In the genomic region with DNA sequence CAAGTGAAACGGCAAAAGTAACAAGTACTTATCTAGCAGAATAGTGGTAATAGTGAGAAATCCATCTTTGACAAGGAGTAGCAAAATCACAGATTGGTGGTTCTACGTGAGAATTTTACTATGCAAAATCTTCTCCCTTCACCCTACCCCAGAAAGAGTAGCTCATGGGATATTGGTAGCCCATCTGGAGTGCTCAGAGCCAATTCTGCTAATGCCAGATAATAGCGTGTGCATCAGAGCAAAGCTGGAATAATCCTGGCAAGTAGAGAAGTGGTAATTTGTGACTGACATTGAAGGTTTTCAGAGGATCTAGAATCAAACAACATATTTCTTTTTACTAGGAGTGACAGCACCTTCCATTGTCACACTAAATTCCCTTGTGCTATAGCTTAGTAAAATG, we compare ENCODE assay signal across 14 cellular contexts.
A peak's percentile ranks its signal among the peaks of the same experiment; 100 is the strongest.
DNase-seq lines count a peak whose midpoint lies in the region; TF ChIP-seq lines count a peak whose summit lies in the region.
"Had no signal": no experiment of that assay in that cellular context is flagged by ENCODE, and none has a peak within 500 bp of the region (broad histone marks: within the 10 kb centered on the region; RNA-seq: fewer than 3 reads in every experiment).

No MANE protein-coding gene starts in this region.

- no peak overlapping the region for H3K4me3 ChIP-seq in foreskin fibroblast (ENCODE audit: low read depth in 1 of 2, low read length in 2 of 2)

- TF ChIP-seq CTCF in foreskin fibroblast (IDR thresholded peaks at IDR 0.05; ENCODE audit: low read depth, low read length), result no peak

- DNase-seq in DMS 273 (lab: John Stamatoyannopoulos, UW; ENCODE audit: unreplicated experiment), result peak; percentile 12
- no peak for DNase-seq in DMS 273 treated with DMSO at 0.1 percent for 48 hours (lab: John Stamatoyannopoulos, UW)
- peak; percentile 32 to 88 for DNase-seq in NCI-H524 (lab: John Stamatoyannopoulos, UW)
- peak; percentile 18 for DNase-seq in OCI-M1 (lab: John Stamatoyannopoulos, UW)
- no peak for DNase-seq in KG1 (lab: John Stamatoyannopoulos, UW)
- DNase-seq in foreskin fibroblast, result no peak
- DNase-seq in GM19238 (ENCODE audit: insufficient read length, low spot score), result no peak
- DNase-seq: DMS79 treated with DMSO at 0.1 percent for 48 hours, H7, IMR-90, MM.1S, NCI-H2029, NCI-H748 treated with DMSO at 0.1 percent for 48 hours, T-helper 17 cell had no signal

Comparison
In these comparisons a context has a peak if more than half of its experiments do, and no peak if none do; other contexts are left out.
1. DNase-seq: peak in DMS 273 (single experiment), NCI-H524 (2 of 2) and OCI-M1 (single experiment); none in DMS 273 treated with DMSO at 0.1 percent for 48 hours (single experiment), KG1 (single experiment), foreskin fibroblast (0 of 2) and GM19238 (single experiment).